Comparison of ENCODE assay signal across 16 cellular contexts in genomic region chr2:222568866-222569265, GRCh38.
DNase-seq lines count a peak whose midpoint lies in the region; ATAC-seq and TF ChIP-seq lines count a peak whose summit lies in the region.
"Had no signal": no experiment of that assay in that cellular context is flagged by ENCODE, and none has a peak within 500 bp of the region (broad histone marks: within the 10 kb centered on the region; RNA-seq: fewer than 3 reads in every experiment).

No MANE protein-coding gene starts in this region.

- intact Hi-C loops in adrenal gland (cut with DNase I): no loop called here

- in situ Hi-C loops in ACHN (cut with HindIII; ENCODE audit: low pct_ligation_motif_present, low pct_unique_long_range_greater_than_20kb, low sequenced_read_pairs): loop anchor here (25.0 kb wide), 1 partner anchor 257 kb away; a partner anchor contains a TSS

- H3K4me1 ChIP-seq in adrenal gland (replicated peaks in 1 of 2): peaks cover 16 to 19% of the 10 kb centered on the region in 2 donors

- H3K27ac ChIP-seq in adrenal gland: no peak overlapping the region
- H3K27ac ChIP-seq: SK-N-MC, stomach had no signal

- ATAC-seq in HG03442 (IDR thresholded peaks at IDR 0.05; ENCODE audit: unreplicated experiment) (no peak), GM21390 (IDR thresholded peaks at IDR 0.05; ENCODE audit: unreplicated experiment) (no peak), omental fat pad (ENCODE audit: low FRiP score) (no peak)
- ATAC-seq: activated naive CD8-positive, alpha-beta T cell treated with anti-CD3 and anti-CD28 coated beads, Interleukin-2, amount 50 U/mL, for 24 hours; esophagus mucosa; GM12878 had no signal

- no peak overlapping the region for H3K4me3 ChIP-seq in adrenal gland
- H3K4me3 ChIP-seq: GM12878, SK-N-MC, stomach had no signal

- WGBS in adrenal gland, 4 donors: 36 to 52% (median 40%) methylated on average over 4 of the region's 4 CpGs

- peaks cover 0 to 9% of the 10 kb centered on the region in 2 donors for H3K36me3 ChIP-seq in adrenal gland (replicated peaks in 1 of 2)

- DNase-seq in Ammon's horn (ENCODE audit: low spot score) (peak; percentile 10), NCI-H1105 (lab: John Stamatoyannopoulos, UW) (peak; percentile 66), adrenal gland (peak; percentile 48 to 79 (median 70)), left kidney (ENCODE audit: low read depth, low spot score) (peak; percentile 62), ACHN (no peak), omental fat pad (ENCODE audit: low spot score) (no peak)
- DNase-seq: activated CD4-positive, alpha-beta memory T cell treated with anti-CD3 and anti-CD28 coated beads, Interleukin-2, amount 10 ng/mL, durations not matched to agents 7 days and 5 days; activated naive CD8-positive, alpha-beta T cell treated with anti-CD3 and anti-CD28 coated beads, Interleukin-2, amount 50 U/mL, for 24 hours; GOT3; NCI-H187; stomach had no signal

- TF ChIP-seq POLR2A in adrenal gland (IDR thresholded peaks at IDR 0.05): no peak

- H3K9me3 ChIP-seq in adrenal gland (replicated peaks in 1 of 3): no peaks in the 10 kb centered on the region
- H3K9me3 ChIP-seq: stomach had no signal

- no peak for TF ChIP-seq CTCF in adrenal gland (IDR thresholded peaks at IDR 0.05)
- no peak for TF ChIP-seq CTCF in omental fat pad (IDR thresholded peaks at IDR 0.05)

- H3K27me3 ChIP-seq in adrenal gland: no peaks in the 10 kb centered on the region
- H3K27me3 ChIP-seq: stomach had no signal

Comparison
In these comparisons a context has a peak if more than half of its experiments do, and no peak if none do; other contexts are left out.
1. DNase-seq: peak in Ammon's horn (single experiment), NCI-H1105 (single experiment), adrenal gland (7 of 7) and left kidney (single experiment); none in ACHN (single experiment) and omental fat pad (single experiment).